Comparison of ENCODE assay signal across 8 cellular contexts in the genomic region with DNA sequence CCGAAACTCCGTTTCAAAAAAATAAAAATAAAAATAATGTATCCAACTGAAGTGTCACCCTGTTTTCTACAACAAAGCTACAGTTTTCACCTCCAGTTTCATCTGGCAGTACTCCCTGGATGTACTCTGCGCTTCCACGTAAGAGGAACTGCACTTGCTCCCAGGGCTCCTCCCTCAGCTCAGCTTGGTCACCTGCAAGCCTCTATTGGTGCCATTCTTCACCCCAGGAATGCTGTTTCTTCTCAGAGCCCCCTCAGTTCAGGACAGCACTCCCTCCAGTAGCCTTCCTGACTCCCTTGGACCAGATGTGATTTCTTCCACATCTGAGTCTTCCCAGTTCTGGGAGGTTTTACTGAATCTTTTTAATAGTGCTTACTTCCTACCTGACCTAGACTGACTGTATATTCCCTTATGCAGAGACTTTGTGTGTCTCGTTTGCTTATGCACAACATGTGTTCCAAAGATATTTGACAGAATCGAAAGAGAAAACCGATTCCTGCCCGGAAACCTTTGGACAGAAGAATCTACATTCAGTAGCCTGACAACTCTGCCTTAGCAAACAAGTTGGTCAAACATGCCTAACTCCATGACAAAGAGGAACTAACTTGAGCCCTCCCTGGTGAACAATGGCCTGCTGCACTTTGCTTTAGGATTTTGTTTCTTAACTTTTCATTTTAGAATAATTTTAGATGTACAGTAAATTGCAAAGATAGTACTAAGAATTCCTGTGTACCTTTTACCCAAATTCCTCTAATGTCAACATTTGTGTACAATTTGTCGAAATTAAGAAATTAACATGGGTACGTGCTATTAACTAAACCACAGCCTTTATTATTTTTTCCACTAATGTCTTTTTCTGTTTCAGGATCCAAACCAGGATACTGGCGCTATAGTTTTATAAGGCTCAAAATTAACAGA. TPM values are rescaled to one million over a fixed set of nuclear protein-coding genes. Genes with fewer than 3 reads are reported as not detected.
DNase-seq lines count a peak whose midpoint lies in the region; ATAC-seq and TF ChIP-seq lines count a peak whose summit lies in the region.

No MANE protein-coding gene starts in this region.

- TF ChIP-seq CTCF in KMS-11 (conservative IDR thresholded peaks at IDR 0.05; ENCODE audit: low read depth, low read length) (no peak), adrenal gland (IDR thresholded peaks at IDR 0.05) (no peak), left lung (IDR thresholded peaks at IDR 0.05) (no peak), type B pancreatic cell (conservative IDR thresholded peaks at IDR 0.05) (no peak)

- H3K9ac ChIP-seq in BLaER1 treated with 17β-estradiol and CSF1 and Interleukin-3, amounts not matched to agents 10 nM and 100 nM: peak overlapping the region; percentile 58 to 79 (median 75); a peak in 21 of 22 replicates
- H3K9ac ChIP-seq in KMS-11: peak overlapping the region; percentile 61

- peak overlapping the region; percentile 78 to 94 (median 89) for H3K4me2 ChIP-seq in BLaER1 treated with 17β-estradiol and CSF1 and Interleukin-3, amounts not matched to agents 10 nM and 100 nM
- peak overlapping the region; percentile 94 for H3K4me2 ChIP-seq in KMS-11

- peaks cover 12% of the 10 kb centered on the region for H3K4me1 Mint-ChIP-seq in type B pancreatic cell (ENCODE audit: unreplicated experiment)

- H3K27me3 ChIP-seq in BLaER1 treated with 17β-estradiol and CSF1 and Interleukin-3, amounts not matched to agents 10 nM and 100 nM: no peaks in the 10 kb centered on the region
- H3K27me3 ChIP-seq in KMS-11 (ENCODE audit: insufficient read depth, low read depth) (no peaks in the 10 kb centered on the region), adrenal gland (no peaks in the 10 kb centered on the region), left lung (no peaks in the 10 kb centered on the region)

- H3K4me1 ChIP-seq in BLaER1 treated with 17β-estradiol and CSF1 and Interleukin-3, amounts not matched to agents 10 nM and 100 nM: peaks cover 16 to 22% (median 20%) of the 10 kb centered on the region in 10 experiments
- peaks cover 15% of the 10 kb centered on the region for H3K4me1 ChIP-seq in KMS-11 (ENCODE audit: low read depth, poor library complexity, severe bottlenecking)
- peaks cover 0 to 13% of the 10 kb centered on the region in 2 donors for H3K4me1 ChIP-seq in adrenal gland (replicated peaks in 1 of 2)
- peaks cover 0 to 23% of the 10 kb centered on the region in 2 donors for H3K4me1 ChIP-seq in left lung

- no peaks in the 10 kb centered on the region for H3K9me3 Mint-ChIP-seq in type B pancreatic cell

- no peaks in the 10 kb centered on the region for H3K36me3 ChIP-seq in BLaER1 treated with 17β-estradiol and CSF1 and Interleukin-3, amounts not matched to agents 10 nM and 100 nM
- H3K36me3 ChIP-seq in KMS-11 (ENCODE audit: insufficient read depth) (no peaks in the 10 kb centered on the region), adrenal gland (replicated peaks in 1 of 2) (no peaks in the 10 kb centered on the region), left lung (no peaks in the 10 kb centered on the region)

- H3K27ac ChIP-seq in BLaER1 treated with 17β-estradiol and CSF1 and Interleukin-3, amounts not matched to agents 10 nM and 100 nM: peak overlapping the region in 10 of 11 experiments; percentile 55 to 77 (median 70); a peak in 16 of 22 replicates
- H3K27ac ChIP-seq in KMS-11 (peak overlapping the region; percentile 37; the same call in 1 of the 2 replicates), adrenal gland (peak overlapping the region in 2 of 5 donors; percentile 53 to 55), left lung (peak overlapping the region; percentile 69 to 89)

- H3K9me3 ChIP-seq in BLaER1 treated with 17β-estradiol and CSF1 and Interleukin-3, amounts not matched to agents 10 nM and 100 nM (replicated peaks in 1 of 11): no peaks in the 10 kb centered on the region
- H3K9me3 ChIP-seq in adrenal gland (replicated peaks in 1 of 3) (no peaks in the 10 kb centered on the region), left lung (no peaks in the 10 kb centered on the region)

- peak overlapping the region; percentile 67 for H3K27ac Mint-ChIP-seq in type B pancreatic cell

- peak; percentile 59 for ATAC-seq in left lung

- TF ChIP-seq POLR2A in adrenal gland (IDR thresholded peaks at IDR 0.05): no peak

- 56 to 65% (median 61%) methylated on average over 11 of the region's 11 CpGs for WGBS in adrenal gland, 4 donors

- peak overlapping the region; percentile 86 for H2AFZ ChIP-seq in KMS-11 (ENCODE audit: low read depth)

- H3K4me3 ChIP-seq in BLaER1 treated with 17β-estradiol and CSF1 and Interleukin-3, amounts not matched to agents 10 nM and 100 nM: peak overlapping the region; percentile 63 to 77 (median 69)
- H3K4me3 ChIP-seq in KMS-11 (IDR thresholded peaks at IDR 0.05; ENCODE audit: insufficient read depth, low read depth, low read length) (peak overlapping the region; percentile 60), adrenal gland (peak overlapping the region; percentile 15 to 59 (median 36)), left lung (peak overlapping the region; percentile 60 to 69)

- no peaks in the 10 kb centered on the region for H3K36me3 Mint-ChIP-seq in type B pancreatic cell

- H3K4me3 Mint-ChIP-seq in type B pancreatic cell: peak overlapping the region; percentile 90

- H4K20me1 ChIP-seq in BLaER1 treated with 17β-estradiol and CSF1 and Interleukin-3, amounts not matched to agents 10 nM and 100 nM: no peaks in the 10 kb centered on the region
- H4K20me1 ChIP-seq in KMS-11 (ENCODE audit: insufficient read depth): no peaks in the 10 kb centered on the region

- peak in 1 of 7 donors; percentile 41 for DNase-seq in adrenal gland
- peak in 1 of 2 donors; percentile 44 for DNase-seq in left lung
- DNase-seq in type B pancreatic cell (ENCODE audit: extremely low spot score, unreplicated experiment): no peak
- no peak for DNase-seq in HPDE6-E6E7 (ENCODE audit: extremely low spot score)
- no peak for DNase-seq in LoVo (ENCODE audit: low spot score)
- DNase-seq in iPS-NIHi7 (ENCODE audit: extremely low spot score): no peak

- intact Hi-C loops in adrenal gland (cut with DNase I) (loop anchor here in 1 of 2 donors (10.0 kb wide), 2 partner anchors 237 to 287 kb away; a partner anchor contains a TSS), left lung (cut with DNase I) (no loop called here)

- H3K27me3 Mint-ChIP-seq in type B pancreatic cell: peaks cover 2% of the 10 kb centered on the region

- H3K79me2 ChIP-seq in KMS-11 (ENCODE audit: insufficient read depth, low read depth): peaks cover 5% of the 10 kb centered on the region; the same call in 1 of the 2 replicates

RNA-seq across cellular contexts. Expression of a gene that starts 0.8 kb away (rescaled TPM):
- total RNA-seq in adrenal gland (10 to 100 TPM in 4 of 8 donors, 1 to 10 TPM in 4; 6.1 to 13.3 (median 9.6) TPM), left lung (10 to 100 TPM; 11.7 to 13.7 TPM), type B pancreatic cell (ENCODE audit: low replicate concordance) (5.5 and 6.9 TPM in 2 replicates)
- 1 to 10 TPM; 2.7 to 8.8 (median 4.7) TPM for polyA plus RNA-seq in adrenal gland

RNA-seq across cellular contexts. Expression of a gene that starts 37.5 kb away (rescaled TPM):
- total RNA-seq in adrenal gland (10 to 100 TPM in 7 of 8 donors, 1 to 10 TPM in 1; 9.6 to 73.9 (median 32.3) TPM), left lung (10 to 100 TPM; 31.1 to 40.0 TPM), type B pancreatic cell (ENCODE audit: low replicate concordance) (29.9 and 30.8 TPM in 2 replicates)
- polyA plus RNA-seq in adrenal gland: 100 to 1,000 TPM in 1 of 3 donors, 10 to 100 TPM in 2; 63.5 to 190 (median 66.1) TPM

RNA-seq across cellular contexts. Expression of a gene that starts 37.5 kb away (rescaled TPM):
- total RNA-seq in adrenal gland (10 to 100 TPM; 32.1 to 66.2 (median 52.1) TPM), left lung (10 to 100 TPM; 39.1 to 40.6 TPM), type B pancreatic cell (ENCODE audit: low replicate concordance) (59.9 and 60.2 TPM in 2 replicates)
- polyA plus RNA-seq in adrenal gland: 100 to 1,000 TPM in 1 of 3 donors, 10 to 100 TPM in 2; 55.1 to 152 (median 59.5) TPM

RNA-seq across cellular contexts. Expression of a gene that starts 37.8 kb away (rescaled TPM):
- 10 to 100 TPM; 16.7 to 25.2 (median 20.6) TPM for total RNA-seq in adrenal gland
- 10 to 100 TPM; 10.4 to 33.6 (median 16.6) TPM for polyA plus RNA-seq in adrenal gland
- total RNA-seq in left lung: 10 to 100 TPM; 18.7 to 19.2 TPM
- 19.6 and 30.9 TPM in 2 replicates for total RNA-seq in type B pancreatic cell (ENCODE audit: low replicate concordance)
